Comparison of ENCODE assay signal across 1 cellular context in the genomic region with DNA sequence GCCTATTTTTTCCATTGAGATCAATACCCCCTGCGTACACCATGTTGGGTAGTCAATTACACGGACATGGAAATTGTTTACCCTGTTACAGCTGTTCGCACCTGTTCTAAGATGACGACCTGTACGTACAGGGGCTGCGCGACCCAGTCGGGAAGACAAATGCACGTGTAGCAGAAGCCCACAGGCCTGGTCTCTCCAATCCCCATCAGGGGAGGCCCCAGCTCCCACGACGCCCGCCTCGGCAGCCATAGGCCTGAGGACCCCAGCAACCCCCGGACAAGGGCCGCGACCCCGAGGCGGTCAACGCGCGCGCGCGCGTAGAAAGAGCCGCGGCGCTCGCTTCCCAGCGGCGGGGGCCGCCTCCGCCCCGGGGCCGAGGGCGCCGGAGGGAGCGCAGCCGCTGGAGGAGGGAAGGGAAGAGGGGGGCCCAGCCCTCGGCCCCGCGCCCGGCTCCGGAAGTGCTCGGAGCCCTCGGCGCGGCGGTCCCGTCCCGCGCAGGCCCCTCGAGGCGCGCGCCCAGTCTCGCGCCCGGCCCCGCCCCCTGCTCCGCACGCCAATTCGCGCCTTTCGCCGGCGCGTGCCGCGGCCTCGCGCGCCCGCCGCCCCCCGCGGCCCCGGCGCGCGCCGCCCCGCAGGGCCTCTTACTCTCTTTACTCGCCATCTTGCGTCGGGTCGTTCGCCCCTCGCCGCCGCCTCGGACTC.
TF ChIP-seq lines count a peak whose summit lies in the region.

No MANE protein-coding gene starts in this region.

TF ChIP-seq in IMR-90, 13 proteins besides CTCF, POLR2A, EP300 and RAD21 (continued from another document):
- TF ChIP-seq, protein P1, sequence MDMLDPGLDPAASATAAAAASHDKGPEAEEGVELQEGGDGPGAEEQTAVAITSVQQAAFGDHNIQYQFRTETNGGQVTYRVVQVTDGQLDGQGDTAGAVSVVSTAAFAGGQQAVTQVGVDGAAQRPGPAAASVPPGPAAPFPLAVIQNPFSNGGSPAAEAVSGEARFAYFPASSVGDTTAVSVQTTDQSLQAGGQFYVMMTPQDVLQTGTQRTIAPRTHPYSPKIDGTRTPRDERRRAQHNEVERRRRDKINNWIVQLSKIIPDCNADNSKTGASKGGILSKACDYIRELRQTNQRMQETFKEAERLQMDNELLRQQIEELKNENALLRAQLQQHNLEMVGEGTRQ (IDR thresholded peaks at IDR 0.05; ENCODE audit: low read depth, low read length): no peak
- no peak for TF ChIP-seq MXI1 (IDR thresholded peaks at IDR 0.05; ENCODE audit: borderline replicate concordance, low read depth, low read length)
- TF ChIP-seq MAZ (IDR thresholded peaks at IDR 0.05; ENCODE audit: borderline replicate concordance, low read depth, low read length): no peak; the same call in 1 of the 2 replicates
- TF ChIP-seq SMC3 (IDR thresholded peaks at IDR 0.05; ENCODE audit: low read depth, low read length): no peak
- peak; percentile 19; the same call in 1 of the 2 replicates for TF ChIP-seq BHLHE40 (IDR thresholded peaks at IDR 0.05; ENCODE audit: low read depth, low read length)
